In the genomic region with DNA sequence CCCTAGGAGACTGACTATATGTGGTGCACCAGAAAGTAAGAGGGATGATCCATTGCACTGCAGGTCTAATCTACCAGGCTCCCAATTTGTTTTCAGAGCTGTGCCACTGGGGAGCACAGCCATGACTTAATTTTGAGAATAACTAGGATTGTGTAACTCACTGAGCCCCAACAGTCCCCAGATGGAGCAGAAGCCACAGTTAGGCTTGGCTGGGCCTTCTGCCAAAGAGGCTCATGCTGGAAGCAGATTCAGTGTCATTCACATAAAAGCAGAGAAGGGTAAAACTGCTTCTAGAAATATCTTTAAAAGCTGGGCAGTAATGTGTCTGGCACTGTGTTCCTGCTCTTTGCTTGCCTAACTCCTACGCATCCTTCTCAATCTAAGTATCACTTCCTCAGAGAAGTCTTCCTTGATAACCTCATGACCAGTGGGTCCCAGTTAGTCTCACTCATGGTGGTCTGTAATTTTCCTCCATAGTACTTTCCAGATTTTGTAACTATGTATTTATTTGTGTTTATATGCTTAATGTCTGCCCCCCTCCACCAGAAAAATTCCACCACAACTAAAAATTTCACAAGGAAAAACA, we compare ENCODE assay signal across 8 cellular contexts. TPM values are rescaled to one million over a fixed set of nuclear protein-coding genes. Genes with fewer than 3 reads are reported as not detected.
DNase-seq lines count a peak whose midpoint lies in the region; ATAC-seq and TF ChIP-seq lines count a peak whose summit lies in the region.

No MANE protein-coding gene starts in this region.

- no peak for DNase-seq in activated CD8-positive, alpha-beta memory T cell treated with anti-CD3 and anti-CD28 coated beads, Interleukin-2, amount 10 ng/mL, durations not matched to agents 7 days and 5 days
- DNase-seq in activated CD8-positive, alpha-beta memory T cell treated with anti-CD3 and anti-CD28 coated beads for 24 hours: no peak
- no peak for DNase-seq in activated naive CD4-positive, alpha-beta T cell treated with anti-CD3 and anti-CD28 coated beads, Interleukin-2, amount 50 U/mL, for 72 hours (ENCODE audit: low spot score in 2 of 2)
- DNase-seq in hypothalamus (lab: John Stamatoyannopoulos, UW): peak in 28 of 51 donors; percentile 9 to 68 (median 39)
- DNase-seq in mucosa of descending colon: no peak

- H3K36me3 Mint-ChIP-seq in activated CD8-positive, alpha-beta memory T cell treated with anti-CD3 and anti-CD28 coated beads, Interleukin-2, amount 10 ng/mL, durations not matched to agents 7 days and 5 days: peaks cover 12% of the 10 kb centered on the region
- H3K36me3 Mint-ChIP-seq in activated naive CD4-positive, alpha-beta T cell treated with anti-CD3 and anti-CD28 coated beads, Interleukin-2, amount 50 U/mL, for 72 hours: peaks cover 0 to 6% of the 10 kb centered on the region in 2 donors

- H3K4me1 ChIP-seq in thymus (ENCODE audit: control insufficient read depth, insufficient read depth, low read length): peaks cover 15% of the 10 kb centered on the region
- peaks cover 28% of the 10 kb centered on the region for H3K4me1 ChIP-seq in mucosa of descending colon (ENCODE audit: low read depth)

- H3K27me3 Mint-ChIP-seq in activated CD8-positive, alpha-beta memory T cell treated with anti-CD3 and anti-CD28 coated beads, Interleukin-2, amount 10 ng/mL, durations not matched to agents 7 days and 5 days: no peaks in the 10 kb centered on the region

- no peak for TF ChIP-seq CTCF in mucosa of descending colon (IDR thresholded peaks at IDR 0.05)

- H3K27ac Mint-ChIP-seq in activated CD8-positive, alpha-beta memory T cell treated with anti-CD3 and anti-CD28 coated beads, Interleukin-2, amount 10 ng/mL, durations not matched to agents 7 days and 5 days: peak overlapping the region; percentile 77
- peak overlapping the region; percentile 89 to 94 for H3K27ac Mint-ChIP-seq in activated naive CD4-positive, alpha-beta T cell treated with anti-CD3 and anti-CD28 coated beads, Interleukin-2, amount 50 U/mL, for 72 hours

- H3K27me3 ChIP-seq in thymus (ENCODE audit: control insufficient read depth, insufficient read depth): no peaks in the 10 kb centered on the region

- H3K9me3 ChIP-seq in thymus (ENCODE audit: control insufficient read depth) (no peaks in the 10 kb centered on the region), mucosa of descending colon (no peaks in the 10 kb centered on the region)

- H3K27ac ChIP-seq in thymus (ENCODE audit: low read depth): peak overlapping the region; percentile 65

- WGBS in thymus: 89% methylated on average over 1 of the region's 1 CpG

- H3K4me1 Mint-ChIP-seq in activated CD8-positive, alpha-beta memory T cell treated with anti-CD3 and anti-CD28 coated beads, Interleukin-2, amount 10 ng/mL, durations not matched to agents 7 days and 5 days: peaks cover 44% of the 10 kb centered on the region

- H3K9me3 Mint-ChIP-seq in activated CD8-positive, alpha-beta memory T cell treated with anti-CD3 and anti-CD28 coated beads, Interleukin-2, amount 10 ng/mL, durations not matched to agents 7 days and 5 days (ENCODE audit: low read depth): no peaks in the 10 kb centered on the region
- no peaks in the 10 kb centered on the region for H3K9me3 Mint-ChIP-seq in activated naive CD4-positive, alpha-beta T cell treated with anti-CD3 and anti-CD28 coated beads, Interleukin-2, amount 50 U/mL, for 72 hours

- H3K36me3 ChIP-seq in thymus (ENCODE audit: control insufficient read depth, insufficient read depth) (peaks cover 15% of the 10 kb centered on the region), mucosa of descending colon (ENCODE audit: low read depth) (no peaks in the 10 kb centered on the region)

- H3K4me3 Mint-ChIP-seq in activated CD8-positive, alpha-beta memory T cell treated with anti-CD3 and anti-CD28 coated beads, Interleukin-2, amount 10 ng/mL, durations not matched to agents 7 days and 5 days: no peak overlapping the region

- H3K4me3 ChIP-seq in thymus (ENCODE audit: low read length) (no peak overlapping the region), mucosa of descending colon (no peak overlapping the region)

- intact Hi-C loops in mucosa of descending colon (cut with DNase I, micrococcal nuclease): no loop called here

- no peak for ATAC-seq in activated CD8-positive, alpha-beta memory T cell treated with anti-CD3 and anti-CD28 coated beads, Interleukin-2, amount 10 ng/mL, durations not matched to agents 7 days and 5 days
- ATAC-seq in activated naive CD4-positive, alpha-beta T cell treated with anti-CD3 and anti-CD28 coated beads, Interleukin-2, amount 50 U/mL, for 72 hours: no peak
- ATAC-seq in GM18858 (IDR thresholded peaks at IDR 0.05; ENCODE audit: unreplicated experiment) (no peak), mucosa of descending colon (no peak), GM19452 (IDR thresholded peaks at IDR 0.05; ENCODE audit: unreplicated experiment) (no peak)

- CTCF ChIA-PET in activated CD8-positive, alpha-beta memory T cell treated with anti-CD3 and anti-CD28 coated beads, Interleukin-2, amount 10 ng/mL, durations not matched to agents 7 days and 5 days (lab: Charles Lee): interaction anchor here (0.6 to 4.8 kb wide), 6 partner anchors 21 to 814 kb away, joined by 3 to 45 read pairs (median 14); a partner anchor contains a TSS

RNA-seq across cellular contexts. Expression of a gene that starts 20.3 kb away (rescaled TPM):
- total RNA-seq in activated CD8-positive, alpha-beta memory T cell treated with anti-CD3 and anti-CD28 coated beads, Interleukin-2, amount 10 ng/mL, durations not matched to agents 7 days and 5 days: 10 to 100 TPM; 67.0 to 73.2 TPM
- total RNA-seq in activated naive CD4-positive, alpha-beta T cell treated with anti-CD3 and anti-CD28 coated beads, Interleukin-2, amount 50 U/mL, for 72 hours: 10 to 100 TPM; 25.9 to 42.0 TPM
- polyA plus RNA-seq in thymus: 20.7 TPM
- 10 to 100 TPM; 51.5 to 85.0 (median 59.4) TPM for total RNA-seq in mucosa of descending colon

RNA-seq across cellular contexts. Expression of a gene that starts 32.3 kb away (rescaled TPM):
- 10 to 100 TPM; 48.9 to 63.8 TPM for total RNA-seq in activated CD8-positive, alpha-beta memory T cell treated with anti-CD3 and anti-CD28 coated beads, Interleukin-2, amount 10 ng/mL, durations not matched to agents 7 days and 5 days
- total RNA-seq in activated naive CD4-positive, alpha-beta T cell treated with anti-CD3 and anti-CD28 coated beads, Interleukin-2, amount 50 U/mL, for 72 hours: 10 to 100 TPM; 34.3 to 34.6 TPM
- polyA plus RNA-seq in thymus: 44.2 TPM
- total RNA-seq in mucosa of descending colon: 10 to 100 TPM; 19.5 to 52.9 (median 22.5) TPM

RNA-seq across cellular contexts. Expression of a gene that starts 42.0 kb away (rescaled TPM):
- total RNA-seq in activated CD8-positive, alpha-beta memory T cell treated with anti-CD3 and anti-CD28 coated beads, Interleukin-2, amount 10 ng/mL, durations not matched to agents 7 days and 5 days: 10 to 100 TPM; 16.4 to 23.9 TPM
- 1 to 10 TPM; 2.0 to 4.2 TPM for total RNA-seq in activated naive CD4-positive, alpha-beta T cell treated with anti-CD3 and anti-CD28 coated beads, Interleukin-2, amount 50 U/mL, for 72 hours
- polyA plus RNA-seq in thymus: 11.2 TPM
- 10 to 100 TPM in 1 of 3 donors, 1 to 10 TPM in 2; 1.5 to 17.6 (median 8.2) TPM for total RNA-seq in mucosa of descending colon

RNA-seq across cellular contexts. Expression of a gene that starts 59.2 kb away (rescaled TPM):
- total RNA-seq in activated CD8-positive, alpha-beta memory T cell treated with anti-CD3 and anti-CD28 coated beads, Interleukin-2, amount 10 ng/mL, durations not matched to agents 7 days and 5 days: 10 to 100 TPM in 1 of 2 experiments, 1 to 10 TPM in 1; 5.5 to 11.0 TPM
- total RNA-seq in activated naive CD4-positive, alpha-beta T cell treated with anti-CD3 and anti-CD28 coated beads, Interleukin-2, amount 50 U/mL, for 72 hours: 10 to 100 TPM in 1 of 2 donors, 1 to 10 TPM in 1; 4.4 to 47.1 TPM
- 6.0 TPM for polyA plus RNA-seq in thymus
- total RNA-seq in mucosa of descending colon: 10 to 100 TPM; 12.3 to 18.0 (median 14.2) TPM

Comparison
In these comparisons a context has a peak if more than half of its experiments do, and no peak if none do; other contexts are left out.
1. DNase-seq: peak in hypothalamus (28 of 51); none in activated CD8-positive, alpha-beta memory T cell treated with anti-CD3 and anti-CD28 coated beads, Interleukin-2, amount 10 ng/mL, durations not matched to agents 7 days and 5 days (single experiment), activated CD8-positive, alpha-beta memory T cell treated with anti-CD3 and anti-CD28 coated beads for 24 hours (single experiment), activated naive CD4-positive, alpha-beta T cell treated with anti-CD3 and anti-CD28 coated beads, Interleukin-2, amount 50 U/mL, for 72 hours (0 of 2) and mucosa of descending colon (0 of 3).